Comparison of ENCODE assay signal across 8 cellular contexts in genomic region chr3:129343643-129344360, GRCh38.
A peak's percentile ranks its signal among the peaks of the same experiment; 100 is the strongest.
DNase-seq lines count a peak whose midpoint lies in the region; ATAC-seq and TF ChIP-seq lines count a peak whose summit lies in the region.

No MANE protein-coding gene starts in this region.

- H3K27me3 ChIP-seq in SU-DHL-6 (ENCODE audit: low read length) (no peaks in the 10 kb centered on the region), colonic mucosa (no peaks in the 10 kb centered on the region), lower lobe of right lung (ENCODE audit: low read depth) (peaks cover 5% of the 10 kb centered on the region), thoracic aorta (replicated peaks; ENCODE audit: insufficient read depth) (no peaks in the 10 kb centered on the region)

- peak; percentile 32 for DNase-seq in colonic mucosa
- DNase-seq in lower lobe of right lung, result peak; percentile 65
- no peak for DNase-seq in thoracic aorta (ENCODE audit: low spot score)
- DNase-seq in cortex of kidney (lab: John Stamatoyannopoulos, UW), result no peak

- intact Hi-C loops in colonic mucosa (cut with DNase I), result no loop called here
- intact Hi-C loops in lower lobe of right lung (cut with DNase I), result no loop called here

- no peak overlapping the region for H2AFZ ChIP-seq in SU-DHL-6 (ENCODE audit: low read depth, low read length, severe bottlenecking)

- no peak overlapping the region for H3K27ac ChIP-seq in SU-DHL-6 (ENCODE audit: low read depth, low read length)
- no peak overlapping the region for H3K27ac ChIP-seq in colonic mucosa
- H3K27ac ChIP-seq in lower lobe of right lung, result no peak overlapping the region
- no peak overlapping the region for H3K27ac ChIP-seq in thoracic aorta

- no peaks in the 10 kb centered on the region for H3K4me1 ChIP-seq in colonic mucosa
- peaks cover 18% of the 10 kb centered on the region for H3K4me1 ChIP-seq in lower lobe of right lung
- peaks cover 0 to 29% of the 10 kb centered on the region in 2 donors for H3K4me1 ChIP-seq in thoracic aorta (ENCODE audit: control insufficient read depth in 1 of 2, low read depth in 2 of 2)

- peak; percentile 88 to 89 for ATAC-seq in lower lobe of right lung
- ATAC-seq in thoracic aorta (ENCODE audit: insufficient number of reproducible peaks, low FRiP score, low read depth), result peak; percentile 16
- no peak for ATAC-seq in HG03196 (IDR thresholded peaks at IDR 0.05; ENCODE audit: unreplicated experiment)
- ATAC-seq in GM21825 (IDR thresholded peaks at IDR 0.05; ENCODE audit: unreplicated experiment), result no peak

- no peaks in the 10 kb centered on the region for H4K20me1 ChIP-seq in SU-DHL-6 (ENCODE audit: low read depth, low read length)

- TF ChIP-seq CTCF in GM12872 (IDR thresholded peaks at IDR 0.05; ENCODE audit: insufficient read depth, low read depth, low read length), result peak; percentile 63
- TF ChIP-seq CTCF in SU-DHL-6 (IDR thresholded peaks at IDR 0.05; ENCODE audit: insufficient read depth, low read length, poor library complexity, severe bottlenecking), result peak; percentile 26
- TF ChIP-seq CTCF in colonic mucosa (IDR thresholded peaks at IDR 0.05), result peak; percentile 43
- peak; percentile 59 for TF ChIP-seq CTCF in lower lobe of right lung (IDR thresholded peaks at IDR 0.05)
- TF ChIP-seq CTCF in thoracic aorta (IDR thresholded peaks at IDR 0.05), result peak; percentile 47

- no peaks in the 10 kb centered on the region for H3K9me2 ChIP-seq in SU-DHL-6 (replicated peaks; ENCODE audit: insufficient read depth, low read length)

- no peak overlapping the region for H3K4me2 ChIP-seq in SU-DHL-6 (ENCODE audit: low read depth, low read length, poor library complexity, severe bottlenecking)

- no peaks in the 10 kb centered on the region for H3F3A ChIP-seq in SU-DHL-6 (ENCODE audit: insufficient read depth)

- H3K79me2 ChIP-seq in SU-DHL-6 (ENCODE audit: insufficient read depth, low read length), result no peaks in the 10 kb centered on the region

- H3K9me3 ChIP-seq in SU-DHL-6 (ENCODE audit: insufficient read depth, low read length) (no peaks in the 10 kb centered on the region), colonic mucosa (no peaks in the 10 kb centered on the region), lower lobe of right lung (no peaks in the 10 kb centered on the region), thoracic aorta (no peaks in the 10 kb centered on the region)

- H3K36me3 ChIP-seq in SU-DHL-6 (ENCODE audit: low read length) (no peaks in the 10 kb centered on the region), colonic mucosa (no peaks in the 10 kb centered on the region), lower lobe of right lung (no peaks in the 10 kb centered on the region), thoracic aorta (no peaks in the 10 kb centered on the region)

- H3K9ac ChIP-seq in SU-DHL-6 (ENCODE audit: low read length) (no peak overlapping the region), colonic mucosa (ENCODE audit: low read depth in 2 of 2, low read length in 2 of 2) (peak overlapping the region in 1 of 2 donors; percentile 18)

- no peak overlapping the region for H3K4me3 ChIP-seq in SU-DHL-6 (ENCODE audit: insufficient read depth, low read length, poor library complexity, severe bottlenecking)
- peak overlapping the region; percentile 27 for H3K4me3 ChIP-seq in colonic mucosa
- peak overlapping the region; percentile 34 for H3K4me3 ChIP-seq in lower lobe of right lung
- H3K4me3 ChIP-seq in thoracic aorta, result peak overlapping the region; percentile 57

Comparison
In these comparisons a context has a peak if more than half of its experiments do, and no peak if none do; other contexts are left out.
1. DNase-seq: peak in colonic mucosa (single experiment) and lower lobe of right lung (single experiment); none in thoracic aorta (single experiment) and cortex of kidney (single experiment).
2. ATAC-seq: peak in lower lobe of right lung (2 of 2) and thoracic aorta (single experiment); none in HG03196 (single experiment) and GM21825 (single experiment).
3. Peak in every context shown above with its lines, with median percentiles within 50 percentile points of each other: CTCF ChIP-seq.